In the genomic region with DNA sequence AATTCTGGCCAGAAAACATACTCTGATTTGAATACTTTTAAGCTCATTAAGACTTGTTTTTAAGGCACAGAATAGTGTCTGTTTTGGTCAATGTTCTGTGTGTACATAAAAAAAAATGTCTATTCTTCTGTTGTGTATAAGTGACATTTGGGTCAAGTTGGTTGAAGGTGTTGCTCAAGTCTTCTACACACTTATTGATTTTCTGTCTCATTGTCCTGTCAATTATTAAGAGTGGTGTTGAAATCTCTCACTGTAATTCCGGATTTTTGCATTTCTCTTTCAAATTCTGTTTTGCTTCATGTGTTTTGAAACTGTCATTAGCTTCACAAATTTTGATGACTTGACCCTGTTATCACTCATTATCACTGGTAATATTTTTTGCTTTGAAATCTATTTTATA, we compare ENCODE assay signal across 1 cellular context.
TF ChIP-seq lines count a peak whose summit lies in the region.

No MANE protein-coding gene starts in this region.

TF ChIP-seq in HepG2, 621 proteins besides CTCF, POLR2A, EP300 and RAD21 (continued from another document and continues in another):
- TF ChIP-seq, protein P1, sequence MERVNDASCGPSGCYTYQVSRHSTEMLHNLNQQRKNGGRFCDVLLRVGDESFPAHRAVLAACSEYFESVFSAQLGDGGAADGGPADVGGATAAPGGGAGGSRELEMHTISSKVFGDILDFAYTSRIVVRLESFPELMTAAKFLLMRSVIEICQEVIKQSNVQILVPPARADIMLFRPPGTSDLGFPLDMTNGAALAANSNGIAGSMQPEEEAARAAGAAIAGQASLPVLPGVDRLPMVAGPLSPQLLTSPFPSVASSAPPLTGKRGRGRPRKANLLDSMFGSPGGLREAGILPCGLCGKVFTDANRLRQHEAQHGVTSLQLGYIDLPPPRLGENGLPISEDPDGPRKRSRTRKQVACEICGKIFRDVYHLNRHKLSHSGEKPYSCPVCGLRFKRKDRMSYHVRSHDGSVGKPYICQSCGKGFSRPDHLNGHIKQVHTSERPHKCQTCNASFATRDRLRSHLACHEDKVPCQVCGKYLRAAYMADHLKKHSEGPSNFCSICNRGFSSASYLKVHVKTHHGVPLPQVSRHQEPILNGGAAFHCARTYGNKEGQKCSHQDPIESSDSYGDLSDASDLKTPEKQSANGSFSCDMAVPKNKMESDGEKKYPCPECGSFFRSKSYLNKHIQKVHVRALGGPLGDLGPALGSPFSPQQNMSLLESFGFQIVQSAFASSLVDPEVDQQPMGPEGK (CRISPR knock-in tag; IDR thresholded peaks at IDR 0.05): no peak
- TF ChIP-seq RXRB (CRISPR knock-in tag; IDR thresholded peaks at IDR 0.05; ENCODE audit: borderline replicate concordance) (peak; percentile 57), PRPF4 (IDR thresholded peaks at IDR 0.05; ENCODE audit: low read depth, low read length, poor library complexity, severe bottlenecking) (no peak), KDM1A (CRISPR knock-in tag; IDR thresholded peaks at IDR 0.05) (no peak), POGZ (CRISPR knock-in tag; IDR thresholded peaks at IDR 0.05) (0 out of 2 replicates have a peak, but pooled peaks have one; percentile 23), SOX6 (IDR thresholded peaks at IDR 0.05) (no peak), SOX6 (CRISPR knock-in tag; IDR thresholded peaks at IDR 0.05) (peak; percentile 96), SMARCC2 (IDR thresholded peaks at IDR 0.05) (no peak), ZSCAN30 (CRISPR knock-in tag; IDR thresholded peaks at IDR 0.05) (no peak), ZBTB7B (CRISPR knock-in tag; IDR thresholded peaks at IDR 0.05) (no peak), ZNF549 (CRISPR knock-in tag; IDR thresholded peaks at IDR 0.05) (no peak), AGO1 (IDR thresholded peaks at IDR 0.05; ENCODE audit: low read depth, low read length, poor library complexity, severe bottlenecking) (no peak), NFIC (IDR thresholded peaks at IDR 0.05; ENCODE audit: low read length) (no peak; the same call in 1 of the 2 replicates), ZNF30 (CRISPR knock-in tag; IDR thresholded peaks at IDR 0.05) (no peak), FIP1L1 (IDR thresholded peaks at IDR 0.05; ENCODE audit: borderline replicate concordance, insufficient read depth, low read depth, low read length) (no peak), HOXD1 (CRISPR knock-in tag; IDR thresholded peaks at IDR 0.05) (no peak), ZNF543 (CRISPR knock-in tag; IDR thresholded peaks at IDR 0.05) (no peak), KDM4B (CRISPR knock-in tag; IDR thresholded peaks at IDR 0.05) (no peak), ETV5 (CRISPR knock-in tag; IDR thresholded peaks at IDR 0.05; ENCODE audit: borderline replicate concordance) (no peak), PHF20 (CRISPR knock-in tag; IDR thresholded peaks at IDR 0.05) (no peak), ZNF703 (CRISPR knock-in tag; IDR thresholded peaks at IDR 0.05; ENCODE audit: borderline replicate concordance) (no peak), MED8 (CRISPR knock-in tag; IDR thresholded peaks at IDR 0.05; ENCODE audit: insufficient replicate concordance) (no peak), ZNF557 (CRISPR knock-in tag; IDR thresholded peaks at IDR 0.05) (no peak), CREB1 (IDR thresholded peaks at IDR 0.05) (no peak), CREB1 (CRISPR knock-in tag; IDR thresholded peaks at IDR 0.05) (peak; percentile 48; the same call in 1 of the 2 replicates)
- TF ChIP-seq, protein P2, sequence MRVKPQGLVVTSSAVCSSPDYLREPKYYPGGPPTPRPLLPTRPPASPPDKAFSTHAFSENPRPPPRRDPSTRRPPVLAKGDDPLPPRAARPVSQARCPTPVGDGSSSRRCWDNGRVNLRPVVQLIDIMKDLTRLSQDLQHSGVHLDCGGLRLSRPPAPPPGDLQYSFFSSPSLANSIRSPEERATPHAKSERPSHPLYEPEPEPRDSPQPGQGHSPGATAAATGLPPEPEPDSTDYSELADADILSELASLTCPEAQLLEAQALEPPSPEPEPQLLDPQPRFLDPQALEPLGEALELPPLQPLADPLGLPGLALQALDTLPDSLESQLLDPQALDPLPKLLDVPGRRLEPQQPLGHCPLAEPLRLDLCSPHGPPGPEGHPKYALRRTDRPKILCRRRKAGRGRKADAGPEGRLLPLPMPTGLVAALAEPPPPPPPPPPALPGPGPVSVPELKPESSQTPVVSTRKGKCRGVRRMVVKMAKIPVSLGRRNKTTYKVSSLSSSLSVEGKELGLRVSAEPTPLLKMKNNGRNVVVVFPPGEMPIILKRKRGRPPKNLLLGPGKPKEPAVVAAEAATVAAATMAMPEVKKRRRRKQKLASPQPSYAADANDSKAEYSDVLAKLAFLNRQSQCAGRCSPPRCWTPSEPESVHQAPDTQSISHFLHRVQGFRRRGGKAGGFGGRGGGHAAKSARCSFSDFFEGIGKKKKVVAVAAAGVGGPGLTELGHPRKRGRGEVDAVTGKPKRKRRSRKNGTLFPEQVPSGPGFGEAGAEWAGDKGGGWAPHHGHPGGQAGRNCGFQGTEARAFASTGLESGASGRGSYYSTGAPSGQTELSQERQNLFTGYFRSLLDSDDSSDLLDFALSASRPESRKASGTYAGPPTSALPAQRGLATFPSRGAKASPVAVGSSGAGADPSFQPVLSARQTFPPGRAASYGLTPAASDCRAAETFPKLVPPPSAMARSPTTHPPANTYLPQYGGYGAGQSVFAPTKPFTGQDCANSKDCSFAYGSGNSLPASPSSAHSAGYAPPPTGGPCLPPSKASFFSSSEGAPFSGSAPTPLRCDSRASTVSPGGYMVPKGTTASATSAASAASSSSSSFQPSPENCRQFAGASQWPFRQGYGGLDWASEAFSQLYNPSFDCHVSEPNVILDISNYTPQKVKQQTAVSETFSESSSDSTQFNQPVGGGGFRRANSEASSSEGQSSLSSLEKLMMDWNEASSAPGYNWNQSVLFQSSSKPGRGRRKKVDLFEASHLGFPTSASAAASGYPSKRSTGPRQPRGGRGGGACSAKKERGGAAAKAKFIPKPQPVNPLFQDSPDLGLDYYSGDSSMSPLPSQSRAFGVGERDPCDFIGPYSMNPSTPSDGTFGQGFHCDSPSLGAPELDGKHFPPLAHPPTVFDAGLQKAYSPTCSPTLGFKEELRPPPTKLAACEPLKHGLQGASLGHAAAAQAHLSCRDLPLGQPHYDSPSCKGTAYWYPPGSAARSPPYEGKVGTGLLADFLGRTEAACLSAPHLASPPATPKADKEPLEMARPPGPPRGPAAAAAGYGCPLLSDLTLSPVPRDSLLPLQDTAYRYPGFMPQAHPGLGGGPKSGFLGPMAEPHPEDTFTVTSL (CRISPR knock-in tag; IDR thresholded peaks at IDR 0.05; ENCODE audit: borderline replicate concordance): no peak
- TF ChIP-seq, protein P3, sequence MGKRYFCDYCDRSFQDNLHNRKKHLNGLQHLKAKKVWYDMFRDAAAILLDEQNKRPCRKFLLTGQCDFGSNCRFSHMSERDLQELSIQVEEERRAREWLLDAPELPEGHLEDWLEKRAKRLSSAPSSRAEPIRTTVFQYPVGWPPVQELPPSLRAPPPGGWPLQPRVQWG (CRISPR knock-in tag; IDR thresholded peaks at IDR 0.05; ENCODE audit: borderline replicate concordance, low read depth): no peak
- TF ChIP-seq, protein P4, sequence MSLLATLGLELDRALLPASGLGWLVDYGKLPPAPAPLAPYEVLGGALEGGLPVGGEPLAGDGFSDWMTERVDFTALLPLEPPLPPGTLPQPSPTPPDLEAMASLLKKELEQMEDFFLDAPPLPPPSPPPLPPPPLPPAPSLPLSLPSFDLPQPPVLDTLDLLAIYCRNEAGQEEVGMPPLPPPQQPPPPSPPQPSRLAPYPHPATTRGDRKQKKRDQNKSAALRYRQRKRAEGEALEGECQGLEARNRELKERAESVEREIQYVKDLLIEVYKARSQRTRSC (CRISPR knock-in tag; IDR thresholded peaks at IDR 0.05; ENCODE audit: low read depth): no peak
- TF ChIP-seq, protein P5, sequence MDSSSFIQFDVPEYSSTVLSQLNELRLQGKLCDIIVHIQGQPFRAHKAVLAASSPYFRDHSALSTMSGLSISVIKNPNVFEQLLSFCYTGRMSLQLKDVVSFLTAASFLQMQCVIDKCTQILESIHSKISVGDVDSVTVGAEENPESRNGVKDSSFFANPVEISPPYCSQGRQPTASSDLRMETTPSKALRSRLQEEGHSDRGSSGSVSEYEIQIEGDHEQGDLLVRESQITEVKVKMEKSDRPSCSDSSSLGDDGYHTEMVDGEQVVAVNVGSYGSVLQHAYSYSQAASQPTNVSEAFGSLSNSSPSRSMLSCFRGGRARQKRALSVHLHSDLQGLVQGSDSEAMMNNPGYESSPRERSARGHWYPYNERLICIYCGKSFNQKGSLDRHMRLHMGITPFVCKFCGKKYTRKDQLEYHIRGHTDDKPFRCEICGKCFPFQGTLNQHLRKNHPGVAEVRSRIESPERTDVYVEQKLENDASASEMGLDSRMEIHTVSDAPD (CRISPR knock-in tag; IDR thresholded peaks at IDR 0.05): no peak
- TF ChIP-seq, protein P6, sequence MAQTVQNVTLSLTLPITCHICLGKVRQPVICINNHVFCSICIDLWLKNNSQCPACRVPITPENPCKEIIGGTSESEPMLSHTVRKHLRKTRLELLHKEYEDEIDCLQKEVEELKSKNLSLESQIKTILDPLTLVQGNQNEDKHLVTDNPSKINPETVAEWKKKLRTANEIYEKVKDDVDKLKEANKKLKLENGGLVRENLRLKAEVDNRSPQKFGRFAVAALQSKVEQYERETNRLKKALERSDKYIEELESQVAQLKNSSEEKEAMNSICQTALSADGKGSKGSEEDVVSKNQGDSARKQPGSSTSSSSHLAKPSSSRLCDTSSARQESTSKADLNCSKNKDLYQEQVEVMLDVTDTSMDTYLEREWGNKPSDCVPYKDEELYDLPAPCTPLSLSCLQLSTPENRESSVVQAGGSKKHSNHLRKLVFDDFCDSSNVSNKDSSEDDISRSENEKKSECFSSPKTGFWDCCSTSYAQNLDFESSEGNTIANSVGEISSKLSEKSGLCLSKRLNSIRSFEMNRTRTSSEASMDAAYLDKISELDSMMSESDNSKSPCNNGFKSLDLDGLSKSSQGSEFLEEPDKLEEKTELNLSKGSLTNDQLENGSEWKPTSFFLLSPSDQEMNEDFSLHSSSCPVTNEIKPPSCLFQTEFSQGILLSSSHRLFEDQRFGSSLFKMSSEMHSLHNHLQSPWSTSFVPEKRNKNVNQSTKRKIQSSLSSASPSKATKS (CRISPR knock-in tag; IDR thresholded peaks at IDR 0.05): no peak
- TF ChIP-seq, protein P7, sequence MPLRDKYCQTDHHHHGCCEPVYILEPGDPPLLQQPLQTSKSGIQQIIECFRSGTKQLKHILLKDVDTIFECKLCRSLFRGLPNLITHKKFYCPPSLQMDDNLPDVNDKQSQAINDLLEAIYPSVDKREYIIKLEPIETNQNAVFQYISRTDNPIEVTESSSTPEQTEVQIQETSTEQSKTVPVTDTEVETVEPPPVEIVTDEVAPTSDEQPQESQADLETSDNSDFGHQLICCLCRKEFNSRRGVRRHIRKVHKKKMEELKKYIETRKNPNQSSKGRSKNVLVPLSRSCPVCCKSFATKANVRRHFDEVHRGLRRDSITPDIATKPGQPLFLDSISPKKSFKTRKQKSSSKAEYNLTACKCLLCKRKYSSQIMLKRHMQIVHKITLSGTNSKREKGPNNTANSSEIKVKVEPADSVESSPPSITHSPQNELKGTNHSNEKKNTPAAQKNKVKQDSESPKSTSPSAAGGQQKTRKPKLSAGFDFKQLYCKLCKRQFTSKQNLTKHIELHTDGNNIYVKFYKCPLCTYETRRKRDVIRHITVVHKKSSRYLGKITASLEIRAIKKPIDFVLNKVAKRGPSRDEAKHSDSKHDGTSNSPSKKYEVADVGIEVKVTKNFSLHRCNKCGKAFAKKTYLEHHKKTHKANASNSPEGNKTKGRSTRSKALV (CRISPR knock-in tag; IDR thresholded peaks at IDR 0.05): no peak
- TF ChIP-seq, protein P8, sequence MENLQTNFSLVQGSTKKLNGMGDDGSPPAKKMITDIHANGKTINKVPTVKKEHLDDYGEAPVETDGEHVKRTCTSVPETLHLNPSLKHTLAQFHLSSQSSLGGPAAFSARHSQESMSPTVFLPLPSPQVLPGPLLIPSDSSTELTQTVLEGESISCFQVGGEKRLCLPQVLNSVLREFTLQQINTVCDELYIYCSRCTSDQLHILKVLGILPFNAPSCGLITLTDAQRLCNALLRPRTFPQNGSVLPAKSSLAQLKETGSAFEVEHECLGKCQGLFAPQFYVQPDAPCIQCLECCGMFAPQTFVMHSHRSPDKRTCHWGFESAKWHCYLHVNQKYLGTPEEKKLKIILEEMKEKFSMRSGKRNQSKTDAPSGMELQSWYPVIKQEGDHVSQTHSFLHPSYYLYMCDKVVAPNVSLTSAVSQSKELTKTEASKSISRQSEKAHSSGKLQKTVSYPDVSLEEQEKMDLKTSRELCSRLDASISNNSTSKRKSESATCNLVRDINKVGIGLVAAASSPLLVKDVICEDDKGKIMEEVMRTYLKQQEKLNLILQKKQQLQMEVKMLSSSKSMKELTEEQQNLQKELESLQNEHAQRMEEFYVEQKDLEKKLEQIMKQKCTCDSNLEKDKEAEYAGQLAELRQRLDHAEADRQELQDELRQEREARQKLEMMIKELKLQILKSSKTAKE (CRISPR knock-in tag; IDR thresholded peaks at IDR 0.05; ENCODE audit: borderline replicate concordance): no peak
- TF ChIP-seq, protein P9, sequence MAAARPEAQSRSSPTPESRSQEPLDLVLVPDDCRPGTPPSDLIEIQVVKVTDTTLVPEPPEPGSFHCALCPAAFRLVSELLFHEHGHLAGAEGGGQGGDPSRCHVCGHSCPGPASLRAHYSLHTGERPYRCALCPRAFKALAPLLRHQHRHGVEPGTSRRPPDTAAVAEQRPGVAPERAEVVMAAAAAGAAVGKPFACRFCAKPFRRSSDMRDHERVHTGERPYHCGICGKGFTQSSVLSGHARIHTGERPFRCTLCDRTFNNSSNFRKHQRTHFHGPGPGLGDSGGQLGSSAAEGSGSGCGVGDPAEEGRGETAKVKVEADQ (CRISPR knock-in tag; IDR thresholded peaks at IDR 0.05; ENCODE audit: borderline replicate concordance): no peak
- TF ChIP-seq, protein P10, sequence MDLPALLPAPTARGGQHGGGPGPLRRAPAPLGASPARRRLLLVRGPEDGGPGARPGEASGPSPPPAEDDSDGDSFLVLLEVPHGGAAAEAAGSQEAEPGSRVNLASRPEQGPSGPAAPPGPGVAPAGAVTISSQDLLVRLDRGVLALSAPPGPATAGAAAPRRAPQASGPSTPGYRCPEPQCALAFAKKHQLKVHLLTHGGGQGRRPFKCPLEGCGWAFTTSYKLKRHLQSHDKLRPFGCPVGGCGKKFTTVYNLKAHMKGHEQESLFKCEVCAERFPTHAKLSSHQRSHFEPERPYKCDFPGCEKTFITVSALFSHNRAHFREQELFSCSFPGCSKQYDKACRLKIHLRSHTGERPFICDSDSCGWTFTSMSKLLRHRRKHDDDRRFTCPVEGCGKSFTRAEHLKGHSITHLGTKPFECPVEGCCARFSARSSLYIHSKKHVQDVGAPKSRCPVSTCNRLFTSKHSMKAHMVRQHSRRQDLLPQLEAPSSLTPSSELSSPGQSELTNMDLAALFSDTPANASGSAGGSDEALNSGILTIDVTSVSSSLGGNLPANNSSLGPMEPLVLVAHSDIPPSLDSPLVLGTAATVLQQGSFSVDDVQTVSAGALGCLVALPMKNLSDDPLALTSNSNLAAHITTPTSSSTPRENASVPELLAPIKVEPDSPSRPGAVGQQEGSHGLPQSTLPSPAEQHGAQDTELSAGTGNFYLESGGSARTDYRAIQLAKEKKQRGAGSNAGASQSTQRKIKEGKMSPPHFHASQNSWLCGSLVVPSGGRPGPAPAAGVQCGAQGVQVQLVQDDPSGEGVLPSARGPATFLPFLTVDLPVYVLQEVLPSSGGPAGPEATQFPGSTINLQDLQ (CRISPR knock-in tag; IDR thresholded peaks at IDR 0.05): no peak
